16 cellular contexts compared by ENCODE assay signal in genomic region chr1:159991513-159991912, GRCh38. TPM values are rescaled to one million over a fixed set of nuclear protein-coding genes. Genes with fewer than 3 reads are reported as not detected.
DNase-seq lines count a peak whose midpoint lies in the region; ATAC-seq and TF ChIP-seq lines count a peak whose summit lies in the region.
"Had no signal": no experiment of that assay in that cellular context is flagged by ENCODE, and none has a peak within 500 bp of the region (broad histone marks: within the 10 kb centered on the region; RNA-seq: fewer than 3 reads in every experiment).

No MANE protein-coding gene starts in this region.

- no peak overlapping the region for H3K4ac ChIP-seq in IMR-90 (ENCODE audit: low read depth, low read length)

- H2AFZ ChIP-seq in IMR-90 (replicated peaks; ENCODE audit: low read length, poor library complexity) = no peak overlapping the region

- no peaks in the 10 kb centered on the region for H3K9me1 ChIP-seq in IMR-90 (ENCODE audit: insufficient read depth, low read length)

- TF ChIP-seq CTCF in IMR-90 (conservative IDR thresholded peaks at IDR 0.05; ENCODE audit: low read depth, low read length) (no peak), WERI-Rb-1 (IDR thresholded peaks at IDR 0.05; ENCODE audit: low read depth, low read length) (no peak), left lung (IDR thresholded peaks at IDR 0.05) (no peak)

- DNase-seq in ELR (ENCODE audit: low read depth) (peak; percentile 22), IMR-90 (peak; percentile 15), WERI-Rb-1 (peak; percentile 0), left lung (no peak), kidney glomerular epithelial cell (lab: John Stamatoyannopoulos, UW) (no peak), germinal center (ENCODE audit: low spot score) (no peak)
- DNase-seq: cerebellar nuclear complex; DND-41; hypothalamus; natural killer cell; stimulated activated CD4-positive, alpha-beta T cell treated with anti-CD3 and anti-CD28 coated beads, Interleukin-2, amount 100 ng/mL, for 48 hours; testis had no signal

- ATAC-seq in IMR-90 (ENCODE audit: low read depth) = peak; percentile 42; the same call in 1 of the 2 replicates
- peak; percentile 87 for ATAC-seq in left lung
- no peak for ATAC-seq in GM19455 (IDR thresholded peaks at IDR 0.05; ENCODE audit: unreplicated experiment)
- ATAC-seq in GM21526 (IDR thresholded peaks at IDR 0.05; ENCODE audit: low FRiP score, unreplicated experiment) = no peak

- H4K20me1 ChIP-seq in IMR-90 (ENCODE audit: insufficient read depth, low read length) = no peaks in the 10 kb centered on the region

- no peak overlapping the region for H2BK120ac ChIP-seq in IMR-90 (ENCODE audit: low read depth, low read length)

- no peak overlapping the region for H2AK5ac ChIP-seq in IMR-90 (ENCODE audit: low read depth, low read length)

- no peak overlapping the region for H2BK5ac ChIP-seq in IMR-90 (ENCODE audit: low read depth, low read length, poor library complexity, severe bottlenecking)

- no peak overlapping the region for H3K9ac ChIP-seq in IMR-90 (ENCODE audit: low read depth, low read length)

- H3K4me2 ChIP-seq in IMR-90 (ENCODE audit: low read depth, low read length) = peak overlapping the region; percentile 31; the same call in 1 of the 2 replicates

- H3K36me3 ChIP-seq in IMR-90 (ENCODE audit: control insufficient read depth, insufficient read depth, low read length) = no peaks in the 10 kb centered on the region
- H3K36me3 ChIP-seq in WERI-Rb-1 = no peaks in the 10 kb centered on the region
- no peaks in the 10 kb centered on the region for H3K36me3 ChIP-seq in left lung
- H3K36me3 ChIP-seq: SJCRH30 had no signal

- no peak for TF ChIP-seq RAD21 in IMR-90 (IDR thresholded peaks at IDR 0.05; ENCODE audit: low read length)

- no peak overlapping the region for H3K56ac ChIP-seq in IMR-90 (ENCODE audit: extremely low read depth, insufficient read depth, low read length)

- intact Hi-C loops in IMR-90 (cut with micrococcal nuclease) (no loop called here), left lung (cut with DNase I) (no loop called here)

- dilution Hi-C loops in IMR-90 (cut with HindIII; ENCODE audit: low sequenced_read_pairs, unreplicated experiment) = no loop called here

- no peak overlapping the region for H4K91ac ChIP-seq in IMR-90 (ENCODE audit: insufficient read depth, low read depth, low read length)

- H3K27ac ChIP-seq in IMR-90 (ENCODE audit: insufficient read depth, low read length) (no peak overlapping the region), WERI-Rb-1 (no peak overlapping the region), left lung (peak overlapping the region in 1 of 2 donors; percentile 31)
- H3K27ac ChIP-seq: SJCRH30, testis had no signal

- no peaks in the 10 kb centered on the region for H3K79me1 ChIP-seq in IMR-90 (ENCODE audit: low read depth in 1 of 2, low read length in 2 of 2)

- WGBS in IMR-90 (ENCODE audit: extremely low coverage in 2 of 2, insufficient read length in 1 of 2), 2 experiments = 61% methylated on average over 2 of the region's 4 CpGs; no CpG with 5 or more reads in 1 of the 2 experiments

- no peak overlapping the region for H2BK15ac ChIP-seq in IMR-90 (ENCODE audit: low read depth, low read length)

- no peak overlapping the region for H3K4me3 ChIP-seq in IMR-90 (ENCODE audit: insufficient read depth, low read depth, low read length)
- H3K4me3 ChIP-seq in WERI-Rb-1 (ENCODE audit: low read depth, low read length) = no peak overlapping the region
- no peak overlapping the region for H3K4me3 ChIP-seq in left lung
- H3K4me3 ChIP-seq: SJCRH30, testis had no signal

- no peak overlapping the region for H3K23ac ChIP-seq in IMR-90 (ENCODE audit: low read depth, low read length)

- H3K14ac ChIP-seq in IMR-90 (replicated peaks; ENCODE audit: low read depth, low read length) = no peak overlapping the region

- H3K9me3 ChIP-seq in IMR-90 (ENCODE audit: control insufficient read depth, insufficient read depth, low read length) = no peaks in the 10 kb centered on the region
- no peaks in the 10 kb centered on the region for H3K9me3 ChIP-seq in WERI-Rb-1 (ENCODE audit: severe bottlenecking)
- no peaks in the 10 kb centered on the region for H3K9me3 ChIP-seq in left lung
- H3K9me3 ChIP-seq: testis had no signal

- BruUV-seq in IMR-90 (replicated peaks; lab: Mats Ljungman, UMichigan) = no TSS peak

- no peak overlapping the region for H4K8ac ChIP-seq in IMR-90 (ENCODE audit: low read depth in 2 of 2, low read length in 2 of 2)

- CTCF ChIA-PET in IMR-90 (lab: Yijun Ruan, JAX) = interaction anchor here (1.0 to 1.2 kb wide), 2 partner anchors 16 kb away, joined by 3 to 4 read pairs; no protein-coding TSS in a partner anchor

- H3K27me3 ChIP-seq in IMR-90 (ENCODE audit: control insufficient read depth, insufficient read depth, low read length) = peaks cover 5% of the 10 kb centered on the region
- H3K27me3 ChIP-seq in WERI-Rb-1 (ENCODE audit: insufficient read depth, low read depth, severe bottlenecking) = no peaks in the 10 kb centered on the region
- peaks cover 0 to 6% of the 10 kb centered on the region in 2 donors for H3K27me3 ChIP-seq in left lung
- H3K27me3 ChIP-seq: SJCRH30, testis had no signal

- POLR2A ChIA-PET in IMR-90 (lab: Charles Lee; ENCODE audit: unreplicated experiment) = no interaction called here

- H3K4me1 ChIP-seq in IMR-90 (ENCODE audit: control insufficient read depth, insufficient read depth, low read length) = peaks cover 2% of the 10 kb centered on the region; the same call in 1 of the 2 replicates
- no peaks in the 10 kb centered on the region for H3K4me1 ChIP-seq in left lung
- H3K4me1 ChIP-seq: SJCRH30, testis had no signal

- no peak overlapping the region for H2BK20ac ChIP-seq in IMR-90 (ENCODE audit: low read depth, low read length)

- no peak overlapping the region for H4K5ac ChIP-seq in IMR-90 (ENCODE audit: low read depth, low read length)

- H3K18ac ChIP-seq in IMR-90 (ENCODE audit: low read depth, low read length) = no peak overlapping the region

- in situ Hi-C loops in IMR-90 (cut with MboI; ENCODE audit: low sequenced_read_pairs) = no loop called here

- H2AK9ac ChIP-seq in IMR-90 (replicated peaks; ENCODE audit: low read depth, low read length, poor library complexity) = no peak overlapping the region

- no peak for TF ChIP-seq POLR2A in IMR-90 (IDR thresholded peaks at IDR 0.05; ENCODE audit: low read depth, low read length)

TF ChIP-seq in IMR-90, 13 proteins besides CTCF, POLR2A, EP300 and RAD21:
- TF ChIP-seq ELK1 (IDR thresholded peaks at IDR 0.05; ENCODE audit: borderline replicate concordance, low read depth, low read length) (no peak), BHLHE40 (IDR thresholded peaks at IDR 0.05; ENCODE audit: low read depth, low read length) (no peak), MXI1 (IDR thresholded peaks at IDR 0.05; ENCODE audit: borderline replicate concordance, low read depth, low read length) (no peak), MAFK (IDR thresholded peaks at IDR 0.05; ENCODE audit: low read depth, low read length) (no peak), MAZ (IDR thresholded peaks at IDR 0.05; ENCODE audit: borderline replicate concordance, low read depth, low read length) (no peak), CHD1 (IDR thresholded peaks at IDR 0.05; ENCODE audit: low read depth, low read length) (no peak)
- TF ChIP-seq, protein P1, sequence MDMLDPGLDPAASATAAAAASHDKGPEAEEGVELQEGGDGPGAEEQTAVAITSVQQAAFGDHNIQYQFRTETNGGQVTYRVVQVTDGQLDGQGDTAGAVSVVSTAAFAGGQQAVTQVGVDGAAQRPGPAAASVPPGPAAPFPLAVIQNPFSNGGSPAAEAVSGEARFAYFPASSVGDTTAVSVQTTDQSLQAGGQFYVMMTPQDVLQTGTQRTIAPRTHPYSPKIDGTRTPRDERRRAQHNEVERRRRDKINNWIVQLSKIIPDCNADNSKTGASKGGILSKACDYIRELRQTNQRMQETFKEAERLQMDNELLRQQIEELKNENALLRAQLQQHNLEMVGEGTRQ (IDR thresholded peaks at IDR 0.05; ENCODE audit: low read depth, low read length) = no peak

RNA-seq across cellular contexts. Expression of gene SLAMF9, which starts 37.5 kb away (rescaled TPM):
- total RNA-seq in IMR-90 (2012; rRNA removed) (0.18 and 0.28 TPM in 2 replicates), left lung (not detected)
- 0.27 and 0.67 TPM in 2 replicates for polyA plus RNA-seq in IMR-90 (2012; rRNA removed)
- 0.14 and 0.19 TPM in 2 replicates for polyA plus RNA-seq in IMR-90 (2012; cell fraction: cytosol; rRNA removed)
- 0.07 TPM in 1 of 2 replicates, not detected in the other for polyA plus RNA-seq in IMR-90 (2012; cell fraction: nucleus; rRNA removed; ENCODE audit: low replicate concordance)
- total RNA-seq: activated CD8-positive, alpha-beta memory T cell treated with anti-CD3 and anti-CD28 coated beads for 36 hours; natural killer cell; SJCRH30 had no signal

RNA-seq across cellular contexts. Expression of gene PIGM, which starts 40.3 kb away (rescaled TPM):
- 2.9 and 4.4 TPM in 2 replicates for total RNA-seq in IMR-90 (2012; rRNA removed)
- 2.8 and 2.9 TPM in 2 replicates for polyA plus RNA-seq in IMR-90 (2012; rRNA removed)
- polyA plus RNA-seq in IMR-90 (2012; cell fraction: cytosol; rRNA removed) = 1.6 TPM in 2 replicates
- 0.60 and 1.4 TPM in 2 replicates for polyA plus RNA-seq in IMR-90 (2012; cell fraction: nucleus; rRNA removed; ENCODE audit: low replicate concordance)
- 1 to 10 TPM; 7.0 to 9.5 TPM for total RNA-seq in left lung

RNA-seq across cellular contexts. Expression of gene IGSF9, which starts 46.1 kb away (rescaled TPM):
- total RNA-seq in IMR-90 (2012; rRNA removed) = not detected in 2 replicates
- polyA plus RNA-seq in IMR-90 (2012; rRNA removed) = 0.05 and 0.07 TPM in 2 replicates
- polyA plus RNA-seq in IMR-90 (2012; cell fraction: cytosol; rRNA removed) = 0.02 and 0.05 TPM in 2 replicates
- 0.07 and 0.29 TPM in 2 replicates for polyA plus RNA-seq in IMR-90 (2012; cell fraction: nucleus; rRNA removed; ENCODE audit: low replicate concordance)
- 1 to 10 TPM; 2.8 to 3.0 TPM for total RNA-seq in left lung
- total RNA-seq: natural killer cell had no signal

Comparison
In these comparisons a context has a peak if more than half of its experiments do, and no peak if none do; other contexts are left out.
1. DNase-seq: peak in ELR (single experiment), IMR-90 (single experiment) and WERI-Rb-1 (single experiment); none in left lung (0 of 2), kidney glomerular epithelial cell (single experiment) and germinal center (single experiment).
2. ATAC-seq: peak in IMR-90 (single experiment) and left lung (single experiment); none in GM19455 (single experiment) and GM21526 (single experiment).